In genomic region chr2:232315923-232316299, GRCh38 we compare ENCODE assay signal across 10 cellular contexts.
DNase-seq lines count a peak whose midpoint lies in the region; ATAC-seq, FAIRE-seq and TF ChIP-seq lines count a peak whose summit lies in the region.
"Had no signal": no experiment of that assay in that cellular context is flagged by ENCODE, and none has a peak within 500 bp of the region (broad histone marks: within the 10 kb centered on the region; RNA-seq: fewer than 3 reads in every experiment).

No MANE protein-coding gene starts in this region.

- DNase-seq in NB4 (ENCODE audit: low read depth) (no peak), coronary artery (ENCODE audit: low spot score) (no peak), H54 (ENCODE audit: insufficient read length, low spot score) (no peak), medulla oblongata (ENCODE audit: extremely low spot score) (no peak), hypothalamus (lab: John Stamatoyannopoulos, UW) (no peak)
- DNase-seq: H9, SK-N-SH had no signal

- peak overlapping the region; percentile 73; the same call in 1 of the 2 replicates for H3K9ac ChIP-seq in BLaER1
- H3K9ac ChIP-seq: SK-N-SH had no signal

- TF ChIP-seq POLR2A in NB4 (IDR thresholded peaks at IDR 0.05; ENCODE audit: extremely low read depth, insufficient read length) (no peak), H54 (IDR thresholded peaks at IDR 0.05; ENCODE audit: low read depth, low read length) (no peak)

- no peak for ATAC-seq in GM21529 (IDR thresholded peaks at IDR 0.05; ENCODE audit: unreplicated experiment)

- H3K4me3 ChIP-seq in BLaER1 (peak overlapping the region; percentile 24), NB4 (ENCODE audit: low read depth, low read length) (peak overlapping the region; percentile 5), coronary artery (no peak overlapping the region), neutrophil (ENCODE audit: low read depth in 1 of 2, low read length in 1 of 2) (peak overlapping the region; percentile 39 to 47)

- H3K9me3 ChIP-seq in BLaER1 = peaks cover 20% of the 10 kb centered on the region
- no peaks in the 10 kb centered on the region for H3K9me3 ChIP-seq in neutrophil
- H3K9me3 ChIP-seq: SK-N-SH had no signal

- H3K27ac ChIP-seq in BLaER1 (peak overlapping the region; percentile 96), coronary artery (peak overlapping the region; percentile 51 to 84), neutrophil (peak overlapping the region; percentile 97)

- TF ChIP-seq CTCF in NB4 (IDR thresholded peaks at IDR 0.05; ENCODE audit: low read depth, low read length) = no peak
- TF ChIP-seq CTCF in coronary artery (IDR thresholded peaks at IDR 0.05) = no peak
- no peak for TF ChIP-seq CTCF in neutrophil (IDR thresholded peaks at IDR 0.05)

- H3K4me1 ChIP-seq in BLaER1 (peaks cover 73% of the 10 kb centered on the region), neutrophil (ENCODE audit: control insufficient read depth in 1 of 2, insufficient read depth in 1 of 2, low read depth in 1 of 2, low read length in 1 of 2) (peaks cover 44 to 71% of the 10 kb centered on the region in 2 experiments)

- FAIRE-seq in H54 (lab: Jason Lieb, UNC) = no peak

- H3K36me3 ChIP-seq in BLaER1 (peaks cover 28% of the 10 kb centered on the region), neutrophil (no peaks in the 10 kb centered on the region)

- peak overlapping the region; percentile 91 for H3K4me2 ChIP-seq in BLaER1
- H3K4me2 ChIP-seq: SK-N-SH had no signal

- H3K27me3 ChIP-seq in BLaER1 (no peaks in the 10 kb centered on the region), neutrophil (no peaks in the 10 kb centered on the region)

- H4K20me1 ChIP-seq in BLaER1 = peaks cover 6% of the 10 kb centered on the region; the same call in 1 of the 2 replicates
